ENCODE assay signal across 19 cellular contexts in genomic region chr3:194158942-194159439, GRCh38. TPM values are rescaled to one million over a fixed set of nuclear protein-coding genes. Genes with fewer than 3 reads are reported as not detected.
DNase-seq lines count a peak whose midpoint lies in the region; ATAC-seq, FAIRE-seq and TF ChIP-seq lines count a peak whose summit lies in the region.
"Had no signal": no experiment of that assay in that cellular context is flagged by ENCODE, and none has a peak within 500 bp of the region (broad histone marks: within the 10 kb centered on the region; RNA-seq: fewer than 3 reads in every experiment).

No MANE protein-coding gene starts in this region.

- H3K4me1 ChIP-seq in PC-3 (ENCODE audit: insufficient read depth, low read length), result peaks cover 27% of the 10 kb centered on the region
- H3K4me1 ChIP-seq in esophagus squamous epithelium, result peaks cover 18 to 61% (median 20%) of the 10 kb centered on the region in 3 donors
- H3K4me1 ChIP-seq in small intestine (ENCODE audit: control insufficient read depth in 2 of 2, insufficient read depth in 1 of 2, low read depth in 1 of 2, low read length in 1 of 2), result peaks cover 0 to 7% of the 10 kb centered on the region in 2 donors

- H3K27me3 ChIP-seq in PC-3 (ENCODE audit: low read length), result no peaks in the 10 kb centered on the region
- peaks cover 0 to 16% (median 0%) of the 10 kb centered on the region in 4 donors for H3K27me3 ChIP-seq in esophagus squamous epithelium
- no peaks in the 10 kb centered on the region for H3K27me3 ChIP-seq in small intestine (ENCODE audit: control insufficient read depth in 2 of 2, insufficient read depth in 2 of 2, low read length in 2 of 2)

- POLR2A ChIA-PET in PC-3 (lab: Charles Lee; ENCODE audit: unreplicated experiment), result interaction anchor here (0.6 to 0.7 kb wide), 2 partner anchors 19 to 84 kb away, joined by 3 to 23 read pairs; no protein-coding TSS in a partner anchor

- TF ChIP-seq CTCF in PC-3 (conservative IDR thresholded peaks at IDR 0.05; ENCODE audit: low read depth, low read length), result no peak
- no peak for TF ChIP-seq CTCF in esophagus squamous epithelium (IDR thresholded peaks at IDR 0.05)

- H3K4me3 ChIP-seq in PC-3 (ENCODE audit: low read length) (no peak overlapping the region), esophagus squamous epithelium (no peak overlapping the region), small intestine (ENCODE audit: low read depth in 1 of 2, low read length in 2 of 2) (no peak overlapping the region)

- no peak overlapping the region for H2AFZ ChIP-seq in PC-3 (ENCODE audit: low read length)

- no peaks in the 10 kb centered on the region for H3K79me2 ChIP-seq in PC-3 (ENCODE audit: low read length)

- TF ChIP-seq POLR2A in esophagus squamous epithelium (IDR thresholded peaks at IDR 0.05), result no peak

- DNase-seq in NCI-H2171 treated with DMSO at 0.1 percent for 48 hours (lab: John Stamatoyannopoulos, UW) (peak; percentile 6), NCI-H2171 (lab: John Stamatoyannopoulos, UW) (no peak), PC-3 (peak; percentile 89), esophagus squamous epithelium (lab: John Stamatoyannopoulos, UW) (no peak), small intestine (peak; percentile 90), activated gamma-delta T cell (lab: John Stamatoyannopoulos, UW) (no peak)
- DNase-seq: 8988T; activated T-cell treated with anti-CD3 and anti-CD28 coated beads, Interleukin-2, amount 50 U/mL, for 1 hour; amniotic stem cell; CD4-positive, CD25-positive, alpha-beta regulatory T cell; GDM1; NCI-H1436 treated with DMSO at 0.1 percent for 48 hours; NCI-H526; stimulated activated CD4-positive, alpha-beta T cell treated with anti-CD3 and anti-CD28 coated beads, Interleukin-12 subunit alpha, Interleukin-12 subunit beta, amount 100 ng/mL, for 4 hours had no signal

- H3K9ac ChIP-seq in PC-3 (ENCODE audit: low read length), result no peak overlapping the region; the same call in 1 of the 2 replicates
- H3K9ac ChIP-seq: KMS-11 had no signal

- ATAC-seq in PC-3 (peak; percentile 95), GM21447 (IDR thresholded peaks at IDR 0.05; ENCODE audit: unreplicated experiment) (no peak), HG02852 (IDR thresholded peaks at IDR 0.05; ENCODE audit: unreplicated experiment) (no peak)
- ATAC-seq: Right ventricle myocardium inferior had no signal

- WGBS in esophagus squamous epithelium, 2 donors, result 42 to 55% methylated on average over 2 to 3 of the region's 3 CpGs
- 19 to 59% (median 29%) methylated on average over 3 of the region's 3 CpGs for WGBS in small intestine, 3 donors

- H3F3A ChIP-seq in PC-3 (ENCODE audit: low read length, unreplicated experiment), result no peaks in the 10 kb centered on the region

- CTCF ChIA-PET in PC-3 (lab: Charles Lee), result interaction anchor here (0.6 kb wide), 1 partner anchor 21 kb away, joined by 4 read pairs; no protein-coding TSS in a partner anchor

- H3K27ac ChIP-seq in PC-3 (ENCODE audit: low read length) (peak overlapping the region; percentile 53), esophagus squamous epithelium (peak overlapping the region; percentile 67 to 90 (median 82)), small intestine (ENCODE audit: low read depth in 1 of 2, low read length in 1 of 2) (peak overlapping the region in 1 of 2 donors; percentile 1)
- H3K27ac ChIP-seq: KMS-11 had no signal

- no peaks in the 10 kb centered on the region for H3K36me3 ChIP-seq in PC-3 (ENCODE audit: low read depth, low read length)
- H3K36me3 ChIP-seq in esophagus squamous epithelium, result no peaks in the 10 kb centered on the region
- H3K36me3 ChIP-seq in small intestine (ENCODE audit: control insufficient read depth in 2 of 2, insufficient read depth in 2 of 2, low read length in 2 of 2), result no peaks in the 10 kb centered on the region

- BruUV-seq in PC-3 (replicated peaks; lab: Mats Ljungman, UMichigan), result no TSS peak

- no peaks in the 10 kb centered on the region for H4K20me1 ChIP-seq in PC-3 (ENCODE audit: low read length)

- H3K9me2 ChIP-seq in PC-3 (replicated peaks; ENCODE audit: low read length), result no peaks in the 10 kb centered on the region

- intact Hi-C loops in PC-3 (cut with micrococcal nuclease), result loop anchor here (1.0 kb wide), 1 partner anchor 9 kb away; no protein-coding TSS in a partner anchor
- intact Hi-C loops in esophagus squamous epithelium (cut with DNase I), result no loop called here

- H3K9me3 ChIP-seq in PC-3 (ENCODE audit: low read length) (no peaks in the 10 kb centered on the region), esophagus squamous epithelium (peaks cover 0 to 8% (median 8%) of the 10 kb centered on the region in 3 donors), small intestine (ENCODE audit: control insufficient read depth, low read depth) (no peaks in the 10 kb centered on the region)

- peak overlapping the region; percentile 55 for H3K4me2 ChIP-seq in PC-3 (ENCODE audit: low read length)
- H3K4me2 ChIP-seq: KMS-11 had no signal

- no peak for FAIRE-seq in small intestine (lab: Jason Lieb, UNC)
- FAIRE-seq: islet of Langerhans had no signal

RNA-seq across cellular contexts. Expression of gene HES1, which starts 23.0 kb away (rescaled TPM):
- total RNA-seq in PC-3 (2014; rRNA removed) (852 and 906 TPM in 2 replicates), esophagus squamous epithelium (10 to 100 TPM; 38.6 to 92.1 (median 75.4) TPM)
- 10 to 100 TPM; 12.3 to 38.1 (median 17.0) TPM for polyA plus RNA-seq in small intestine

Comparison
In these comparisons a context has a peak if more than half of its experiments do, and no peak if none do; other contexts are left out.
1. DNase-seq: peak in NCI-H2171 treated with DMSO at 0.1 percent for 48 hours (single experiment), PC-3 (single experiment) and small intestine (single experiment); none in NCI-H2171 (single experiment), esophagus squamous epithelium (single experiment) and activated gamma-delta T cell (single experiment).